ENCODE assay signal across 17 cellular contexts in the genomic region with DNA sequence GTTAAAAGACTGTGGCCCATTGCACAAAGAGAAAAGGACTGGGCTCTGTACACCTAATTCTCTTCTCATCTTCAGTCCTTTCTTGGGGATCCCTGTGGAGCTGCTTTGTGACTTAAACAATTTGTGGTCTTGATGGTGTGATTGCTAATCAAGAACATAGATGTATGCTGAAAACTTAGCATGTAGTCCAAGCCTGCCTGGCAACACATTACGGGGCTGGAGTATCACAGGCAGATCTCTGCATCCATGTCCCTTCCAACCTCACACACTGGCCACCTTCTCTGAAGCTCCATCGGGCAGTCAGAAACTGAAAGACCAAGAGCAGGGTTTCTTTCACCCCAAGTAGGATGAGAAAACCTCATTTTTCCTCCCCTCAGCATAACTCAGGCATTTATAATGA.
DNase-seq lines count a peak whose midpoint lies in the region; ATAC-seq, FAIRE-seq and TF ChIP-seq lines count a peak whose summit lies in the region.
"Had no signal": no experiment of that assay in that cellular context is flagged by ENCODE, and none has a peak within 500 bp of the region (broad histone marks: within the 10 kb centered on the region; RNA-seq: fewer than 3 reads in every experiment).

No MANE protein-coding gene starts in this region.

- H3K4me1 ChIP-seq in left ventricle myocardium inferior (peaks cover 25% of the 10 kb centered on the region), GM12878 (ENCODE audit: control insufficient read depth, insufficient read depth, low read length) (no peaks in the 10 kb centered on the region), H1 (replicated peaks in 1 of 4; ENCODE audit: control insufficient read depth in 3 of 4, insufficient read depth in 4 of 4, low read length in 3 of 4) (no peaks in the 10 kb centered on the region)
- H3K4me1 ChIP-seq: HAP-1 had no signal

- TF ChIP-seq RAD21 in GM12878 (IDR thresholded peaks at IDR 0.05; ENCODE audit: insufficient read depth, low read depth, low read length) (no peak), H1 (IDR thresholded peaks at IDR 0.05 in 1 of 2, conservative IDR thresholded peaks at IDR 0.05 in 1 of 2; ENCODE audit: low read depth in 2 of 2, low read length in 2 of 2) (no peak)

- TF ChIP-seq CTCF in left ventricle myocardium inferior (IDR thresholded peaks at IDR 0.05; ENCODE audit: borderline replicate concordance) (no peak), GM12878 (IDR thresholded peaks at IDR 0.05 in 2 of 3, conservative IDR thresholded peaks at IDR 0.05 in 1 of 3; ENCODE audit: control insufficient read depth in 2 of 3, extremely low read depth in 1 of 3, insufficient read depth in 1 of 3, low read depth in 3 of 3, low read length in 3 of 3) (no peak), H1 (IDR thresholded peaks at IDR 0.05; ENCODE audit: control extremely low read depth in 1 of 3, insufficient read depth in 1 of 3, low read depth in 1 of 3, low read length in 3 of 3) (no peak)

- BruUV-seq in GM12878 (replicated peaks; lab: Mats Ljungman, UMichigan) = no TSS peak

- no peak overlapping the region for H3K18ac ChIP-seq in H1 (ENCODE audit: extremely low read depth, low read length)

- no peaks in the 10 kb centered on the region for H3K23me2 ChIP-seq in H1 (ENCODE audit: low read depth, low read length)

- no peak for DNase-seq in left ventricle myocardium inferior
- DNase-seq in Right ventricle myocardium superior = no peak
- no peak for DNase-seq in GM12878 (ENCODE audit: low read depth, low spot score)
- no peak for DNase-seq in H1 (ENCODE audit: low read depth in 1 of 2, low spot score in 2 of 2)
- DNase-seq in mucosa of gallbladder (ENCODE audit: low spot score) = no peak
- DNase-seq: C1 segment of cervical spinal cord; Calu3; CD4-positive, alpha-beta memory T cell; COR-L47; DMS79; EL; GDM1; HFFc6 had no signal

- FAIRE-seq in GM12878 (lab: Jason Lieb, UNC) = no peak
- FAIRE-seq in H1 (lab: Jason Lieb, UNC) = no peak
- FAIRE-seq: GM12891 had no signal

- no peak overlapping the region for H2AK5ac ChIP-seq in H1 (ENCODE audit: low read depth, low read length)

- H3K79me2 ChIP-seq in GM12878 (ENCODE audit: control insufficient read depth, insufficient read depth, low read length) = no peaks in the 10 kb centered on the region
- no peaks in the 10 kb centered on the region for H3K79me2 ChIP-seq in H1 (ENCODE audit: control insufficient read depth in 1 of 2, insufficient read depth in 2 of 2, low read length in 2 of 2)

- no peak overlapping the region for H3K14ac ChIP-seq in H1 (ENCODE audit: insufficient read length)

- 28% methylated on average over 2 of the region's 2 CpGs for WGBS in GM12878 (ENCODE audit: insufficient coverage, insufficient replicate concordance, low lambda C conversion rate, missing lambda C conversion rate)
- WGBS in H1 (ENCODE audit: extremely low coverage in 1 of 2, insufficient coverage in 1 of 2, insufficient read length in 1 of 2, insufficient replicate concordance in 2 of 2, low coverage in 1 of 2, low lambda C conversion rate in 2 of 2, missing lambda C conversion rate in 1 of 2), 2 experiments = 100% methylated on average over 2 of the region's 2 CpGs; no CpG with 5 or more reads in 1 of the 2 experiments

- H2BK15ac ChIP-seq in H1 (ENCODE audit: low read length) = no peak overlapping the region

- H3K27ac ChIP-seq in left ventricle myocardium inferior (replicated peaks) (peak overlapping the region; percentile 74), GM12878 (ENCODE audit: control insufficient read depth, insufficient read depth) (no peak overlapping the region), H1 (ENCODE audit: low read depth, low read length) (no peak overlapping the region)

- CTCF ChIA-PET in GM12878 (lab: Yijun Ruan, JAX) = interaction anchor here (1.1 kb wide), 1 partner anchor 8 kb away, joined by 3 read pairs; no protein-coding TSS in a partner anchor
- CTCF ChIA-PET in H1 (lab: Charles Lee; ENCODE audit: partially characterized antibody) = interaction anchor here (0.8 to 2.6 kb wide), 3 partner anchors 8 to 18 kb away, joined by 3 to 9 read pairs (median 8); no protein-coding TSS in a partner anchor

- POLR2A ChIA-PET in GM12878 (lab: Charles Lee) (no interaction called here), H1 (lab: Charles Lee; ENCODE audit: partially characterized antibody) (no interaction called here)

- no peak overlapping the region for H3K56ac ChIP-seq in H1 (replicated peaks; ENCODE audit: insufficient read length, low read depth, low read length)

- H3K9ac ChIP-seq in GM12878 (ENCODE audit: control insufficient read depth, insufficient read depth, low read length) (no peak overlapping the region), H1 (replicated peaks in 1 of 4; ENCODE audit: extremely low read depth in 1 of 4, low read depth in 3 of 4, low read length in 3 of 4) (no peak overlapping the region)

- H3K27me3 ChIP-seq in left ventricle myocardium inferior (ENCODE audit: low read depth) = no peaks in the 10 kb centered on the region
- no peaks in the 10 kb centered on the region; a peak in 2 of 4 replicates for H3K27me3 ChIP-seq in GM12878 (replicated peaks in 1 of 2; ENCODE audit: control insufficient read depth in 2 of 2, insufficient read depth in 2 of 2, low read length in 1 of 2)
- H3K27me3 ChIP-seq in H1 (replicated peaks in 1 of 4; ENCODE audit: control insufficient read depth in 3 of 4, extremely low read depth in 1 of 4, insufficient read depth in 3 of 4, low read length in 3 of 4) = no peaks in the 10 kb centered on the region

- TF ChIP-seq EP300 in GM12878 (IDR thresholded peaks at IDR 0.05; ENCODE audit: borderline replicate concordance in 1 of 2, control insufficient read depth in 1 of 2, low read depth in 2 of 2, low read length in 2 of 2) = no peak
- TF ChIP-seq EP300 in H1 (IDR thresholded peaks at IDR 0.05; ENCODE audit: borderline replicate concordance in 1 of 2, low read depth in 2 of 2, low read length in 2 of 2) = no peak

- H3K4me2 ChIP-seq in GM12878 (ENCODE audit: control insufficient read depth, insufficient read depth) (no peak overlapping the region), H1 (ENCODE audit: insufficient read depth in 1 of 2, low read depth in 2 of 2, low read length in 2 of 2) (no peak overlapping the region)
- H3K4me2 ChIP-seq: GM23338 had no signal

- H4K5ac ChIP-seq in H1 (ENCODE audit: insufficient read length, low read depth, low read length) = no peak overlapping the region

- no peaks in the 10 kb centered on the region for H4K20me1 ChIP-seq in GM12878 (ENCODE audit: control insufficient read depth, insufficient read depth)
- no peaks in the 10 kb centered on the region for H4K20me1 ChIP-seq in H1 (replicated peaks in 1 of 2; ENCODE audit: control insufficient read depth in 1 of 2, insufficient read depth in 2 of 2, low read length in 2 of 2)

- H3K4ac ChIP-seq in H1 (replicated peaks; ENCODE audit: insufficient read length, low read depth, low read length) = no peak overlapping the region

- no peak overlapping the region for H3K23ac ChIP-seq in H1 (ENCODE audit: insufficient read length)

- no peak overlapping the region for H2AFZ ChIP-seq in GM12878 (ENCODE audit: control insufficient read depth, low read depth, low read length)
- H2AFZ ChIP-seq in H1 (ENCODE audit: low read length) = no peak overlapping the region
- H2AFZ ChIP-seq: GM23338 had no signal

- no peak overlapping the region for H4K91ac ChIP-seq in H1 (replicated peaks; ENCODE audit: insufficient read length, low read length)

- H2BK20ac ChIP-seq in H1 (ENCODE audit: low read length) = no peak overlapping the region

- no peaks in the 10 kb centered on the region for H3K79me1 ChIP-seq in H1 (ENCODE audit: low read depth, low read length)

- no peak overlapping the region for H4K8ac ChIP-seq in H1 (ENCODE audit: extremely low read depth, insufficient read depth, low read length)

- H3K9me3 ChIP-seq in left ventricle myocardium inferior (replicated peaks) = no peaks in the 10 kb centered on the region
- H3K9me3 ChIP-seq in GM12878 (replicated peaks; ENCODE audit: control insufficient read depth, insufficient read depth, low read length) = no peaks in the 10 kb centered on the region
- H3K9me3 ChIP-seq in H1 (ENCODE audit: insufficient read depth in 2 of 2, low read depth in 1 of 2, low read length in 1 of 2) = no peaks in the 10 kb centered on the region
- H3K9me3 ChIP-seq: HAP-1 had no signal

- SMC1A ChIA-PET in GM12878 (lab: Charles Lee; ENCODE audit: uncharacterized antibody, unreplicated experiment) = interaction anchor here (0.7 kb wide), 1 partner anchor 16 kb away, joined by 4 read pairs; no protein-coding TSS in a partner anchor

- ATAC-seq in Right ventricle myocardium superior (ENCODE audit: poor library complexity) = no peak
- no peak for ATAC-seq in GM12878
- no peak for ATAC-seq in GM21390 (IDR thresholded peaks at IDR 0.05; ENCODE audit: unreplicated experiment)
- ATAC-seq: GM23338 had no signal

- H3K4me3 ChIP-seq in left ventricle myocardium inferior (no peak overlapping the region), GM12878 (no peak overlapping the region), H1 (ENCODE audit: extremely low read depth in 1 of 4, insufficient read depth in 2 of 4, low read depth in 3 of 4, low read length in 4 of 4) (no peak overlapping the region)
- H3K4me3 ChIP-seq: GM23338, HAP-1 had no signal

- RAD21 ChIA-PET in GM12878 (lab: Charles Lee; ENCODE audit: unreplicated experiment) = no interaction called here

- H2BK12ac ChIP-seq in H1 (ENCODE audit: low read depth, low read length) = no peak overlapping the region

- in situ Hi-C loops in GM12878 (cut with MboI) = no loop called here

- H2BK120ac ChIP-seq in H1 (replicated peaks; ENCODE audit: low read depth, low read length) = no peak overlapping the region

- no peaks in the 10 kb centered on the region for H3K36me3 ChIP-seq in left ventricle myocardium inferior
- H3K36me3 ChIP-seq in GM12878 (ENCODE audit: control insufficient read depth in 2 of 2, insufficient read depth in 2 of 2, low read length in 1 of 2) = no peaks in the 10 kb centered on the region
- no peaks in the 10 kb centered on the region for H3K36me3 ChIP-seq in H1 (ENCODE audit: control insufficient read depth in 2 of 4, insufficient read depth in 4 of 4, low read length in 3 of 4)
- H3K36me3 ChIP-seq: HAP-1 had no signal

- intact Hi-C loops in left ventricle myocardium inferior (cut with micrococcal nuclease) = no loop called here
- intact Hi-C loops in Right ventricle myocardium superior (cut with DNase I) = no loop called here
- intact Hi-C loops in GM12878 (cut with micrococcal nuclease; ENCODE audit: unreplicated experiment) = no loop called here

- H2BK5ac ChIP-seq in H1 (ENCODE audit: low read depth, low read length) = no peak overlapping the region

- no peak for TF ChIP-seq POLR2A in GM12878 (IDR thresholded peaks at IDR 0.05; ENCODE audit: low read depth, low read length)
- no peak for TF ChIP-seq POLR2A in H1 (IDR thresholded peaks at IDR 0.05; ENCODE audit: control extremely low read depth in 1 of 2, low read depth in 2 of 2, low read length in 2 of 2)

TF ChIP-seq in GM12878, 131 proteins besides CTCF, POLR2A, EP300 and RAD21:
- TF ChIP-seq HDAC6 (IDR thresholded peaks at IDR 0.05; ENCODE audit: unreplicated experiment) = no peak
- TF ChIP-seq RFX5 (IDR thresholded peaks at IDR 0.05; ENCODE audit: low read depth, low read length) = peak; percentile 75
